In the genomic region with DNA sequence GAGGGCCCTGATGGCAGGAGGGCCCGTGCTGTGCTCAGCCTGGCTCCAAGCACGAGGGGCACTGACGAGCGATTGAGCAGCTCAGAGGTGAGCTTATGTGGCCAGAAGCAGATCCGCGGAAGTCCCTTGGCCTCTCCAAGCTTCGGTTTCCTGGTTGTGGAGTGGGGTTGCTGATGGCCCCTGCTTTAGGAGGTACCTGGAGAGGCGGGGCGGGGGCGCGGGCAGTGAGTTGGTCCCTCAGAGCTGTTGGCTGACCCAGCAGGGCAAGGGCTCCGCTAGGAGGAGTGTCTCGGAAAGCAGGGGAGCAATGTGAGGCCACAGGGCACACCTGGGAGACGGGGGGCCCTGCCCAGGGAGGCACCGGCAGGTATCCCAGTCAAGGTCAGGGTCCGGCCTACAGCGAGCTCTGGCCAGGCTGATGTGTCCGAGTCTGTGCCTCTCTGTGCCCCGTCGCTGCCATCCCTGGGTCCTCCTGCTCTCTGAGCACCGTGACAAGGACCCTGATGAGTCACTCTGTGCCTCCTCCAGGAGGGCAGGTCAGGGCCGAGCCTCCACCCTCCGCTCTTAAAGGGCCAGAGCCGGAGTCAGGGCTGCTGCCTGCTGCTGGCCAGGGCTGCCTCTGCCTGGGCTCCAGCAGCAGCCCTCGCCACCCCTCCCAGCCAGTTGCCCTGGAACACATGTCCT, we compare ENCODE assay signal across 1 cellular context.
TF ChIP-seq lines count a peak whose summit lies in the region.

No MANE protein-coding gene starts in this region.

TF ChIP-seq in GM12878, 131 proteins besides CTCF, POLR2A, EP300 and RAD21 (continued from another document):
- TF ChIP-seq, protein P1, sequence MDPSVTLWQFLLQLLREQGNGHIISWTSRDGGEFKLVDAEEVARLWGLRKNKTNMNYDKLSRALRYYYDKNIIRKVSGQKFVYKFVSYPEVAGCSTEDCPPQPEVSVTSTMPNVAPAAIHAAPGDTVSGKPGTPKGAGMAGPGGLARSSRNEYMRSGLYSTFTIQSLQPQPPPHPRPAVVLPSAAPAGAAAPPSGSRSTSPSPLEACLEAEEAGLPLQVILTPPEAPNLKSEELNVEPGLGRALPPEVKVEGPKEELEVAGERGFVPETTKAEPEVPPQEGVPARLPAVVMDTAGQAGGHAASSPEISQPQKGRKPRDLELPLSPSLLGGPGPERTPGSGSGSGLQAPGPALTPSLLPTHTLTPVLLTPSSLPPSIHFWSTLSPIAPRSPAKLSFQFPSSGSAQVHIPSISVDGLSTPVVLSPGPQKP (IDR thresholded peaks at IDR 0.05; ENCODE audit: low read depth, low read length): no peak
- no peak for TF ChIP-seq TARDBP (IDR thresholded peaks at IDR 0.05; ENCODE audit: borderline replicate concordance)
- TF ChIP-seq TBL1XR1 (IDR thresholded peaks at IDR 0.05; ENCODE audit: low read depth, low read length): no peak
- no peak for TF ChIP-seq NR2C1 (IDR thresholded peaks at IDR 0.05)
- no peak for TF ChIP-seq NFIC (IDR thresholded peaks at IDR 0.05; ENCODE audit: low read depth, low read length)
- TF ChIP-seq SMAD5 (IDR thresholded peaks at IDR 0.05; ENCODE audit: low read depth): no peak
- TF ChIP-seq, protein P2, sequence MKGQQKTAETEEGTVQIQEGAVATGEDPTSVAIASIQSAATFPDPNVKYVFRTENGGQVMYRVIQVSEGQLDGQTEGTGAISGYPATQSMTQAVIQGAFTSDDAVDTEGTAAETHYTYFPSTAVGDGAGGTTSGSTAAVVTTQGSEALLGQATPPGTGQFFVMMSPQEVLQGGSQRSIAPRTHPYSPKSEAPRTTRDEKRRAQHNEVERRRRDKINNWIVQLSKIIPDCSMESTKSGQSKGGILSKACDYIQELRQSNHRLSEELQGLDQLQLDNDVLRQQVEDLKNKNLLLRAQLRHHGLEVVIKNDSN (IDR thresholded peaks at IDR 0.05; ENCODE audit: borderline replicate concordance, extremely low read length, insufficient read depth, low read depth, low read length): no peak
- no peak for TF ChIP-seq SMAD1 (IDR thresholded peaks at IDR 0.05; ENCODE audit: low read depth, partially characterized antibody)
- TF ChIP-seq KAT2A (conservative IDR thresholded peaks at IDR 0.05; ENCODE audit: control insufficient read depth, low read depth, low read length): no peak
- TF ChIP-seq ZBED1 (IDR thresholded peaks at IDR 0.05; ENCODE audit: borderline replicate concordance): no peak
- TF ChIP-seq, protein P3, sequence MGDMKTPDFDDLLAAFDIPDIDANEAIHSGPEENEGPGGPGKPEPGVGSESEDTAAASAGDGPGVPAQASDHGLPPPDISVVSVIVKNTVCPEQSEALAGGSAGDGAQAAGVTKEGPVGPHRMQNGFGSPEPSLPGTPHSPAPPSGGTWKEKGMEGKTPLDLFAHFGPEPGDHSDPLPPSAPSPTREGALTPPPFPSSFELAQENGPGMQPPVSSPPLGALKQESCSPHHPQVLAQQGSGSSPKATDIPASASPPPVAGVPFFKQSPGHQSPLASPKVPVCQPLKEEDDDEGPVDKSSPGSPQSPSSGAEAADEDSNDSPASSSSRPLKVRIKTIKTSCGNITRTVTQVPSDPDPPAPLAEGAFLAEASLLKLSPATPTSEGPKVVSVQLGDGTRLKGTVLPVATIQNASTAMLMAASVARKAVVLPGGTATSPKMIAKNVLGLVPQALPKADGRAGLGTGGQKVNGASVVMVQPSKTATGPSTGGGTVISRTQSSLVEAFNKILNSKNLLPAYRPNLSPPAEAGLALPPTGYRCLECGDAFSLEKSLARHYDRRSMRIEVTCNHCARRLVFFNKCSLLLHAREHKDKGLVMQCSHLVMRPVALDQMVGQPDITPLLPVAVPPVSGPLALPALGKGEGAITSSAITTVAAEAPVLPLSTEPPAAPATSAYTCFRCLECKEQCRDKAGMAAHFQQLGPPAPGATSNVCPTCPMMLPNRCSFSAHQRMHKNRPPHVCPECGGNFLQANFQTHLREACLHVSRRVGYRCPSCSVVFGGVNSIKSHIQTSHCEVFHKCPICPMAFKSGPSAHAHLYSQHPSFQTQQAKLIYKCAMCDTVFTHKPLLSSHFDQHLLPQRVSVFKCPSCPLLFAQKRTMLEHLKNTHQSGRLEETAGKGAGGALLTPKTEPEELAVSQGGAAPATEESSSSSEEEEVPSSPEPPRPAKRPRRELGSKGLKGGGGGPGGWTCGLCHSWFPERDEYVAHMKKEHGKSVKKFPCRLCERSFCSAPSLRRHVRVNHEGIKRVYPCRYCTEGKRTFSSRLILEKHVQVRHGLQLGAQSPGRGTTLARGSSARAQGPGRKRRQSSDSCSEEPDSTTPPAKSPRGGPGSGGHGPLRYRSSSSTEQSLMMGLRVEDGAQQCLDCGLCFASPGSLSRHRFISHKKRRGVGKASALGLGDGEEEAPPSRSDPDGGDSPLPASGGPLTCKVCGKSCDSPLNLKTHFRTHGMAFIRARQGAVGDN (IDR thresholded peaks at IDR 0.05): no peak
- no peak for TF ChIP-seq IKZF2 (IDR thresholded peaks at IDR 0.05)
- no peak for TF ChIP-seq CHD1 (IDR thresholded peaks at IDR 0.05; ENCODE audit: low read depth, low read length)
- TF ChIP-seq PML (IDR thresholded peaks at IDR 0.05; ENCODE audit: low read length): no peak
